In the genomic region with DNA sequence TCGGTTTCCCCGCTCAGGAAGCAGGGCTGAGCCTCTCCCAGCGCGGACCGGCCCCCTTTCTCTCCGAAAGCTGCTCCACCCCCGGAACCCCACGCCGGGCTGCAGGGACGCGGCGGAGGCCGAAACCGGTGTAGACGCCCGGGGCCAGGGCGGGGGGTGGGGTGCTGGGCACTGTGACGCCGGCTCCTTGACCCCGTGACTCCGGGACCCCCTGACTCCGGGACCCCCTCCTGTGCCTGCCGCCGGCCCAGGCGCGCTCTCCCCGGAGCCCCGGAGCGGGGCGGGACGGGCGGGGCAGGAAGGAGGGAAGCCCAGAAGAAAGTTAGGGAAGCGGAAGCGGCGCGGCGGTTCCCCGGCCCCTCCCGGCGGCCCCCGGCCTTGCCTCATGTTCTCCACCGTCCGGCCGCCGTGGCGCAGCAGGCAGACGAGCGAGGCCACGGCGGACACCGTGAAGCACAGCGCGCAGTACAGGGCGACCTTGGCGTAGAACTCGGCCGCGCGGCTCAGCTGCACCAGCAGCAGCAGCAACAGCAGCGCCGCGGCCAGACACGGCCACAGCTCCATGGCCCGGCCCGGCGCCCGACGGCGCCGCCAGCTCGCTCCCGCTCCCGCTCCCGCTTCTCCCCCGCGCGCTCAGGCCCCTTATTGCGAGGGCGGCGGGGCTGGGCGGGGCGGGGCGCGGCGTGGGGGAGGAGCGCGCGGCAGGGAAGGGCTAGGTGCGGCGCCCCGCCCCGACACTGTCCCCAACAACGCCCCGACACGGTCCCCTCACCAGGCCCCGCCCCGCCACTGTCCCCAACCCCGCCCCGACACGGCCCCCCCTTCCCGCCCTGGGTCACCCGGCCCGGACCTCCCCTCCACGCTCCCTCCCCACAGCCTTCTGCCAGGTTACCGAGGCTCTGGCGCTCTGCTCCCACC, we compare ENCODE assay signal across 8 cellular contexts. TPM values are rescaled to one million over a fixed set of nuclear protein-coding genes. Genes with fewer than 3 reads are reported as not detected.
DNase-seq lines count a peak whose midpoint lies in the region; ATAC-seq lines count a peak whose summit lies in the region.

A gene (minus strand): TSS at position 664 of the 918 bp plus-strand sequence. CDS start 100 bp downstream, at position 564.

- H3K79me1 ChIP-seq in mesendoderm (ENCODE audit: low read length): no peaks in the 10 kb centered on the region

- H3K23ac ChIP-seq in mesendoderm (ENCODE audit: low read length): peak within 1 kb of the TSS; percentile 72

- no peaks in the 10 kb centered on the region for H3K79me2 ChIP-seq in mesendoderm (ENCODE audit: control insufficient read depth, insufficient read depth, low read length)

- H3K27ac ChIP-seq in mesendoderm (ENCODE audit: low read depth, low read length): no peak within 1 kb of the TSS

- H3K4me1 ChIP-seq in mesendoderm (ENCODE audit: control insufficient read depth, low read depth, low read length): no peaks in the 10 kb centered on the region

- H4K5ac ChIP-seq in mesendoderm (ENCODE audit: low read length): no peak within 1 kb of the TSS

- no peak within 1 kb of the TSS for H2BK120ac ChIP-seq in mesendoderm (ENCODE audit: low read depth, low read length)

- no peaks in the 10 kb centered on the region for H3K27me3 ChIP-seq in mesendoderm (ENCODE audit: insufficient read depth, low read length, poor library complexity)

- peak within 1 kb of the TSS; percentile 86 for H3K4me2 ChIP-seq in mesendoderm (ENCODE audit: low read length)

- ATAC-seq in HG02588 (IDR thresholded peaks at IDR 0.05; ENCODE audit: unreplicated experiment): peak; percentile 51

- H3K36me3 ChIP-seq in mesendoderm (ENCODE audit: control insufficient read depth, insufficient read depth, low read length): no peaks in the 10 kb centered on the region

- H3K56ac ChIP-seq in mesendoderm (ENCODE audit: low read length): peak within 1 kb of the TSS; percentile 99

- no CpG with 5 or more reads among the region's 106 CpGs for WGBS in mesendoderm (ENCODE audit: extremely low coverage, insufficient coverage, low lambda C conversion rate)

- H3K4ac ChIP-seq in mesendoderm (ENCODE audit: low read depth, low read length): peak within 1 kb of the TSS; percentile 93

- H4K8ac ChIP-seq in mesendoderm (ENCODE audit: low read depth, low read length): no peak within 1 kb of the TSS

- peak within 1 kb of the TSS; percentile 92 for H3K9ac ChIP-seq in mesendoderm (ENCODE audit: low read length)

- no peak within 1 kb of the TSS for H2AK5ac ChIP-seq in mesendoderm (ENCODE audit: low read length)

- H2BK15ac ChIP-seq in mesendoderm (replicated peaks; ENCODE audit: low read depth): no peak within 1 kb of the TSS

- peak within 1 kb of the TSS; percentile 63 for H3K18ac ChIP-seq in mesendoderm (ENCODE audit: low read length)

- H3K4me3 ChIP-seq in mesendoderm (ENCODE audit: low read length): peak within 1 kb of the TSS; percentile 64

- peak; percentile 94 for DNase-seq in GM03348 (ENCODE audit: low spot score)
- DNase-seq in NCI-H345 (lab: John Stamatoyannopoulos, UW): peak; percentile 67
- peak; percentile 78 to 79 for DNase-seq in activated CD4-positive, alpha-beta T cell treated with anti-CD3 and anti-CD28 coated beads, Interleukin-2, amount 50 U/mL, for 48 hours
- DNase-seq in effector CD4-positive, alpha-beta T cell: peak; percentile 30
- DNase-seq in mesendoderm: peak; percentile 50
- peak; percentile 41 for DNase-seq in stimulated activated CD8-positive, alpha-beta memory T cell treated with anti-CD3 and anti-CD28 coated beads, Interleukin-4, amount 100 ng/mL, for 24 hours (ENCODE audit: low read depth)
- DNase-seq in occipital lobe (lab: John Stamatoyannopoulos, UW): no peak

- no peak within 1 kb of the TSS for H2BK5ac ChIP-seq in mesendoderm (ENCODE audit: low read length)

RNA-seq across cellular contexts. Expression of the gene that starts here (rescaled TPM):
- 14.1 TPM for polyA plus RNA-seq in mesendoderm (2013, experiment 1 of 2)
- 14.3 TPM for polyA plus RNA-seq in mesendoderm (2013, experiment 2 of 2)
- total RNA-seq in occipital lobe: 2.2 TPM
